ENCODE assay signal across 19 cellular contexts in the genomic region with DNA sequence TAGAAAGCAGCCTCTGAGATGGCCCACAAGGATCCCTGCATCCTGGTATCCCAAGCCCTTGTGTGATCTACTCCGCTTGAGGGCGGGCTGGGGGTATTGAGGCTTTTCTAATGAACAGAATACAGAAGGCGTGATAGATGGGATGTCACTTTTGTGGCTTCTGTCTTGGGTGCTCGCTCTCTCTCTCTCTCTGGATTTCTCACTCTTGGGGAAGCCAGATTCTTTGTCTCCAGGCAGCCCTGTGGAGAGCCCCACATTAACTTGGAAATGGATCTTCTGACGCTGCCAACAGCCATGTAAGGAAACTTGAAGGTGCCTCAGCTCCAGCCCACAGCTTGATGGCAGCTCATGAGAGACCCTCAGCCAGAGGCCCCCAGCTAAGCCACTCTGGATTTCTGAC. TPM values are rescaled to one million over a fixed set of nuclear protein-coding genes. Genes with fewer than 3 reads are reported as not detected.
A peak's percentile ranks its signal among the peaks of the same experiment; 100 is the strongest.
DNase-seq lines count a peak whose midpoint lies in the region; ATAC-seq, FAIRE-seq and TF ChIP-seq lines count a peak whose summit lies in the region.
"Had no signal": no experiment of that assay in that cellular context is flagged by ENCODE, and none has a peak within 500 bp of the region (broad histone marks: within the 10 kb centered on the region; RNA-seq: fewer than 3 reads in every experiment).

No MANE protein-coding gene starts in this region.

- no peaks in the 10 kb centered on the region for H3K79me2 ChIP-seq in Karpas-422 (ENCODE audit: low read length)

- H3K4me1 Mint-ChIP-seq in activated B cell treated with CpG ODN at 0.5 μM for 24 hours: peaks cover 72% of the 10 kb centered on the region
- peaks cover 58% of the 10 kb centered on the region for H3K4me1 Mint-ChIP-seq in stimulated activated memory B cell treated with anti-CD40 and anti-IgM and Interleukin-4, amounts not matched to agents 10 μg/mL and 1 μg/mL and 100 μg/mL, for 72 hours

- H3K4me3 ChIP-seq in GM08714 (ENCODE audit: low read length): peak overlapping the region; percentile 7; the same call in 1 of the 2 replicates
- H3K4me3 ChIP-seq in Karpas-422 (ENCODE audit: low read length): peak overlapping the region; percentile 44
- H3K4me3 ChIP-seq: HAP-1 had no signal

- H3K36me3 ChIP-seq in Karpas-422 (ENCODE audit: insufficient read depth, low read length): no peaks in the 10 kb centered on the region
- H3K36me3 ChIP-seq: HAP-1 had no signal

- DNase-seq in Karpas-422: peak; percentile 67
- no peak for DNase-seq in activated B cell treated with CpG ODN at 0.5 μM for 24 hours
- no peak for DNase-seq in left colon
- no peak for DNase-seq in frontal cortex (ENCODE audit: low spot score in 2 of 2)
- no peak for DNase-seq in amygdala (lab: John Stamatoyannopoulos, UW)
- no peak for DNase-seq in NCI-H2107 (lab: John Stamatoyannopoulos, UW)
- DNase-seq: Calu3; CD4-positive, CD25-positive, alpha-beta regulatory T cell; IMR-90; NCI-H1048; NCI-H1436 treated with DMSO at 0.1 percent for 48 hours; NCI-H524 treated with DMSO at 0.1 percent for 48 hours; SHP77 treated with DMSO at 0.1 percent for 48 hours; T-helper 17 cell had no signal

- H3K9me3 ChIP-seq in Karpas-422 (ENCODE audit: low read length): no peaks in the 10 kb centered on the region
- H3K9me3 ChIP-seq: HAP-1 had no signal

- H3K4me1 ChIP-seq in Karpas-422 (ENCODE audit: low read length): peaks cover 78% of the 10 kb centered on the region
- H3K4me1 ChIP-seq: HAP-1 had no signal

- intact Hi-C loops in activated B cell treated with CpG ODN at 0.5 μM for 24 hours (cut with micrococcal nuclease) (loop anchor here (1.0 to 2.0 kb wide), 3 partner anchors 7 to 75 kb away; no protein-coding TSS in a partner anchor), left colon (cut with DNase I, micrococcal nuclease) (no loop called here)

- no peaks in the 10 kb centered on the region for H3K9me2 ChIP-seq in Karpas-422 (replicated peaks; ENCODE audit: insufficient read depth, low read length)

- POLR2A ChIA-PET in activated B cell treated with CpG ODN at 0.5 μM for 24 hours (lab: Charles Lee): interaction anchor here (0.7 to 14.4 kb wide), 8 partner anchors 6 to 178 kb away, joined by 3 to 305 read pairs (median 12); a partner anchor contains a TSS

- H4K20me1 ChIP-seq in Karpas-422 (ENCODE audit: insufficient read depth, low read depth, low read length): no peaks in the 10 kb centered on the region

- H3K27me3 ChIP-seq in Karpas-422 (ENCODE audit: low read length): no peaks in the 10 kb centered on the region

- peak overlapping the region; percentile 71 for H3K4me2 ChIP-seq in Karpas-422 (ENCODE audit: low read depth, low read length, poor library complexity, severe bottlenecking)

- CTCF ChIA-PET in activated B cell treated with CpG ODN at 0.5 μM for 24 hours (lab: Charles Lee): interaction anchor here (1.5 to 1.7 kb wide), 2 partner anchors 9 to 27 kb away, joined by 4 to 5 read pairs; a partner anchor contains a TSS

- ATAC-seq in activated B cell treated with CpG ODN at 0.5 μM for 24 hours (ENCODE audit: low read depth) (no peak), left colon (no peak)
- no peak for ATAC-seq in stimulated activated memory B cell treated with anti-CD40 and anti-IgM and Interleukin-4, amounts not matched to agents 10 μg/mL and 1 μg/mL and 100 μg/mL, for 72 hours

- peak overlapping the region; percentile 96 for H3K27ac ChIP-seq in Karpas-422 (ENCODE audit: low read length)

- H3K27ac Mint-ChIP-seq in activated B cell treated with CpG ODN at 0.5 μM for 24 hours: peak overlapping the region; percentile 94
- H3K27ac Mint-ChIP-seq in stimulated activated memory B cell treated with anti-CD40 and anti-IgM and Interleukin-4, amounts not matched to agents 10 μg/mL and 1 μg/mL and 100 μg/mL, for 72 hours: peak overlapping the region; percentile 94
- H3K27ac Mint-ChIP-seq: T-helper 17 cell had no signal

- no peaks in the 10 kb centered on the region for H3K9me3 Mint-ChIP-seq in activated B cell treated with CpG ODN at 0.5 μM for 24 hours
- peaks cover 6% of the 10 kb centered on the region for H3K9me3 Mint-ChIP-seq in stimulated activated memory B cell treated with anti-CD40 and anti-IgM and Interleukin-4, amounts not matched to agents 10 μg/mL and 1 μg/mL and 100 μg/mL, for 72 hours

- H3K27me3 Mint-ChIP-seq in activated B cell treated with CpG ODN at 0.5 μM for 24 hours: no peaks in the 10 kb centered on the region
- no peaks in the 10 kb centered on the region for H3K27me3 Mint-ChIP-seq in stimulated activated memory B cell treated with anti-CD40 and anti-IgM and Interleukin-4, amounts not matched to agents 10 μg/mL and 1 μg/mL and 100 μg/mL, for 72 hours

- FAIRE-seq in frontal cortex (lab: Jason Lieb, UNC): no peak

- H3K9ac ChIP-seq in Karpas-422 (ENCODE audit: low read length): peak overlapping the region; percentile 63

- H2AFZ ChIP-seq in Karpas-422 (ENCODE audit: low read length): no peak overlapping the region

- TF ChIP-seq CTCF in activated B cell treated with CpG ODN at 0.5 μM for 24 hours (IDR thresholded peaks at IDR 0.05): no peak

- H3K36me3 Mint-ChIP-seq in activated B cell treated with CpG ODN at 0.5 μM for 24 hours (ENCODE audit: low read depth): no peaks in the 10 kb centered on the region
- H3K36me3 Mint-ChIP-seq in stimulated activated memory B cell treated with anti-CD40 and anti-IgM and Interleukin-4, amounts not matched to agents 10 μg/mL and 1 μg/mL and 100 μg/mL, for 72 hours: peaks cover 19% of the 10 kb centered on the region

- peak overlapping the region; percentile 68 for H3K4me3 Mint-ChIP-seq in activated B cell treated with CpG ODN at 0.5 μM for 24 hours
- H3K4me3 Mint-ChIP-seq in stimulated activated memory B cell treated with anti-CD40 and anti-IgM and Interleukin-4, amounts not matched to agents 10 μg/mL and 1 μg/mL and 100 μg/mL, for 72 hours: peak overlapping the region; percentile 48
- H3K4me3 Mint-ChIP-seq: CD4-positive, CD25-positive, alpha-beta regulatory T cell; T-helper 17 cell had no signal

RNA-seq across cellular contexts. Expression of a gene that starts 26.9 kb away (rescaled TPM):
- 36.9 and 39.4 TPM in 2 replicates for total RNA-seq in Karpas-422 (2014; rRNA removed; shearing (Covaris generic); ENCODE audit: low replicate concordance)
- 140 and 165 TPM in 2 replicates for total RNA-seq in activated B cell treated with CpG ODN at 0.5 μM for 24 hours
- 10 to 100 TPM; 80.8 to 87.0 TPM for total RNA-seq in left colon
- total RNA-seq in frontal cortex: 108 TPM

RNA-seq across cellular contexts. Expression of a gene that starts 28.4 kb away (rescaled TPM):
- not detected in 2 replicates for total RNA-seq in Karpas-422 (2014; rRNA removed; shearing (Covaris generic); ENCODE audit: low replicate concordance)
- total RNA-seq in activated B cell treated with CpG ODN at 0.5 μM for 24 hours (0.20 TPM in 1 of 2 replicates, not detected in the other), left colon (not detected), frontal cortex (not detected)
- total RNA-seq: Calu3; CD4-positive, CD25-positive, alpha-beta regulatory T cell; G401; HT1080; IMR-90; T-helper 17 cell had no signal
